In the genomic region with DNA sequence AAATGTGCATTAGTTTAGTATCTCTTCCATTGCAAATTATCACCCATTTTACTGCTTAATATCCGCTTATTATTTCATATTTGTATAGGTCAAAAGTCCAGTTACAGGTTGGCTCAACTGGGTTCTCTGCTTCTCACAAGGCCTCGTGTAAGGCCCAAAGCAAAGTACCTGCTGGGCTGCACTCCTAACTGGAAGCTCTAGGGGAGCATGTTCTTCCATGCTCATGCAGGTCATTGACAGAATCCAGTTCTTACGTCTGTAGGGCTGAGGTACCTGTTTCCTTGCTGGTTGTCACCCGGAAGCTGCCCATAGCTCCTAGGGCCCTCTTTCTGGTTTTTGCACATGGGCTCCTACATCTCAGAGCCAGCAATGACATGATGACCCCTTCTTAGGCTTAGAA, we compare ENCODE assay signal across 1 cellular context.
TF ChIP-seq lines count a peak whose summit lies in the region.

No MANE protein-coding gene starts in this region.

TF ChIP-seq in HepG2, 621 proteins besides CTCF, POLR2A, EP300 and RAD21 (continued from another document):
- TF ChIP-seq ZNF280D (CRISPR knock-in tag; IDR thresholded peaks at IDR 0.05) (no peak), MEIS2 (CRISPR knock-in tag; IDR thresholded peaks at IDR 0.05) (no peak), HOXA9 (CRISPR knock-in tag; IDR thresholded peaks at IDR 0.05; ENCODE audit: borderline replicate concordance) (no peak), SMARCE1 (IDR thresholded peaks at IDR 0.05; ENCODE audit: borderline replicate concordance) (no peak), SSRP1 (CRISPR knock-in tag; IDR thresholded peaks at IDR 0.05) (no peak), RARA (CRISPR knock-in tag; IDR thresholded peaks at IDR 0.05) (no peak)
- TF ChIP-seq, protein P1, sequence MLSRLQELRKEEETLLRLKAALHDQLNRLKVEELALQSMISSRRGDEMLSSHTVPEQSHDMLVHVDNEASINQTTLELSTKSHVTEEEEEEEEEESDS (CRISPR knock-in tag; IDR thresholded peaks at IDR 0.05; ENCODE audit: borderline replicate concordance): no peak
